ENCODE assay signal across 20 cellular contexts in genomic region chr1:15900662-15901279, GRCh38. TPM values are rescaled to one million over a fixed set of nuclear protein-coding genes. Genes with fewer than 3 reads are reported as not detected.
DNase-seq lines count a peak whose midpoint lies in the region; ATAC-seq, FAIRE-seq and TF ChIP-seq lines count a peak whose summit lies in the region.
"Had no signal": no experiment of that assay in that cellular context is flagged by ENCODE, and none has a peak within 500 bp of the region (broad histone marks: within the 10 kb centered on the region; RNA-seq: fewer than 3 reads in every experiment).

No MANE protein-coding gene starts in this region.

- ATAC-seq in activated T-cell treated with anti-CD3 and anti-CD28 coated beads, Interleukin-2, amount 50 U/mL, for 4 hours = no peak
- ATAC-seq in K562 (no peak), lung (ENCODE audit: insufficient read depth, low FRiP score) (no peak), thoracic aorta (ENCODE audit: insufficient number of reproducible peaks, low FRiP score, low read depth) (no peak), GM19328 (IDR thresholded peaks at IDR 0.05; ENCODE audit: unreplicated experiment) (no peak)

- H3K27me3 ChIP-seq in K562 (ENCODE audit: control insufficient read depth in 2 of 2, insufficient read depth in 2 of 2, low read length in 2 of 2) (no peaks in the 10 kb centered on the region), lung (ENCODE audit: control insufficient read depth, insufficient read depth) (no peaks in the 10 kb centered on the region), thoracic aorta (replicated peaks; ENCODE audit: insufficient read depth) (no peaks in the 10 kb centered on the region)
- H3K27me3 ChIP-seq: suprapubic skin had no signal

- no peaks in the 10 kb centered on the region for H3K9me3 Mint-ChIP-seq in activated T-cell treated with anti-CD3 and anti-CD28 coated beads, Interleukin-2, amount 50 U/mL, for 24 hours
- H3K9me3 Mint-ChIP-seq in activated T-cell treated with anti-CD3 and anti-CD28 coated beads, Interleukin-2, amount 50 U/mL, for 4 hours = no peaks in the 10 kb centered on the region
- H3K9me3 Mint-ChIP-seq: activated CD4-positive, alpha-beta memory T cell treated with anti-CD3 and anti-CD28 coated beads, Interleukin-2, amount 10 ng/mL, durations not matched to agents 7 days and 5 days; activated T-helper 1 cell treated with anti-CD3 and anti-CD28 coated beads, Interleukin-12 subunit alpha, Interleukin-12 subunit beta, Interleukin-2, Interleukin-4 antibody, amounts not matched to agents 30 ng/mL and 10 ng/mL and 1 ng/mL, durations not matched to agents 14 hours and 24 hours and 36 hours had no signal

- 75% methylated on average over 8 of the region's 8 CpGs for WGBS in K562 (ENCODE audit: insufficient coverage, low coverage, missing lambda C conversion rate)
- WGBS in lung, 2 donors = 62 to 86% methylated on average over 8 of the region's 8 CpGs

- no peaks in the 10 kb centered on the region for H3K27me3 Mint-ChIP-seq in activated T-cell treated with anti-CD3 and anti-CD28 coated beads, Interleukin-2, amount 50 U/mL, for 24 hours
- H3K27me3 Mint-ChIP-seq in activated T-cell treated with anti-CD3 and anti-CD28 coated beads, Interleukin-2, amount 50 U/mL, for 4 hours (ENCODE audit: low read depth) = no peaks in the 10 kb centered on the region
- H3K27me3 Mint-ChIP-seq: activated CD4-positive, alpha-beta memory T cell treated with anti-CD3 and anti-CD28 coated beads, Interleukin-2, amount 10 ng/mL, durations not matched to agents 7 days and 5 days had no signal

- peaks cover 39% of the 10 kb centered on the region for H3K36me3 ChIP-seq in K562 (ENCODE audit: control insufficient read depth, insufficient read depth, low read length)
- peaks cover 0 to 4% of the 10 kb centered on the region in 2 donors for H3K36me3 ChIP-seq in lung (ENCODE audit: control insufficient read depth in 2 of 2, insufficient read depth in 2 of 2, low read length in 2 of 2)
- no peaks in the 10 kb centered on the region for H3K36me3 ChIP-seq in thoracic aorta

- no peak overlapping the region for H3K4me3 Mint-ChIP-seq in activated T-cell treated with anti-CD3 and anti-CD28 coated beads, Interleukin-2, amount 50 U/mL, for 24 hours
- no peak overlapping the region for H3K4me3 Mint-ChIP-seq in activated T-cell treated with anti-CD3 and anti-CD28 coated beads, Interleukin-2, amount 50 U/mL, for 4 hours
- H3K4me3 Mint-ChIP-seq: activated CD4-positive, alpha-beta memory T cell treated with anti-CD3 and anti-CD28 coated beads, Interleukin-2, amount 10 ng/mL, durations not matched to agents 7 days and 5 days; activated T-helper 1 cell treated with anti-CD3 and anti-CD28 coated beads, Interleukin-12 subunit alpha, Interleukin-12 subunit beta, Interleukin-2, Interleukin-4 antibody, amounts not matched to agents 30 ng/mL and 10 ng/mL and 1 ng/mL, durations not matched to agents 14 hours and 24 hours and 36 hours had no signal

- in situ Hi-C loops in K562 (cut with MboI) = no loop called here

- H3K4me1 ChIP-seq in K562 (replicated peaks in 1 of 2; ENCODE audit: control insufficient read depth in 2 of 2, insufficient read depth in 2 of 2, low read length in 2 of 2) = peaks cover 6 to 10% of the 10 kb centered on the region in 2 experiments
- peaks cover 2 to 19% of the 10 kb centered on the region in 2 donors for H3K4me1 ChIP-seq in lung (ENCODE audit: control insufficient read depth in 2 of 2, insufficient read depth in 2 of 2, low read length in 2 of 2)
- H3K4me1 ChIP-seq in thoracic aorta (ENCODE audit: control insufficient read depth in 1 of 2, low read depth in 2 of 2) = peaks cover 35 to 60% of the 10 kb centered on the region in 2 donors

- TF ChIP-seq EP300 in K562 (IDR thresholded peaks at IDR 0.05; ENCODE audit: low read length) = no peak

- no peaks in the 10 kb centered on the region for H3K9me3 ChIP-seq in K562 (replicated peaks; ENCODE audit: control insufficient read depth, insufficient read depth, low read depth, low read length)
- H3K9me3 ChIP-seq in lung (ENCODE audit: control insufficient read depth in 2 of 2, insufficient read depth in 1 of 2, low read length in 1 of 2) = no peaks in the 10 kb centered on the region
- no peaks in the 10 kb centered on the region for H3K9me3 ChIP-seq in thoracic aorta
- H3K9me3 ChIP-seq: suprapubic skin had no signal

- peaks cover 50% of the 10 kb centered on the region for H3K4me1 Mint-ChIP-seq in activated T-cell treated with anti-CD3 and anti-CD28 coated beads, Interleukin-2, amount 50 U/mL, for 24 hours (ENCODE audit: low read depth)
- H3K4me1 Mint-ChIP-seq in activated T-cell treated with anti-CD3 and anti-CD28 coated beads, Interleukin-2, amount 50 U/mL, for 4 hours (ENCODE audit: low read depth) = peaks cover 37% of the 10 kb centered on the region

- peaks cover 5% of the 10 kb centered on the region for H3K9me1 ChIP-seq in K562 (ENCODE audit: control insufficient read depth, insufficient read depth, low read length)

- no peak for FAIRE-seq in K562 (lab: Jason Lieb, UNC)
- FAIRE-seq: colon, GM18507 had no signal

- H2AFZ ChIP-seq in K562 (ENCODE audit: low read depth, low read length) = no peak overlapping the region

- peaks cover 100% of the 10 kb centered on the region for H3K79me2 ChIP-seq in K562 (ENCODE audit: control insufficient read depth, insufficient read depth, low read length)

- no TSS peak for BruUV-seq in K562 (replicated peaks; lab: Mats Ljungman, UMichigan)

- H3K27ac ChIP-seq in K562 (ENCODE audit: extremely low read depth, low read depth, low read length) = peak overlapping the region; percentile 16; the same call in 1 of the 3 replicates
- peak overlapping the region in 1 of 2 donors; percentile 24 for H3K27ac ChIP-seq in lung (ENCODE audit: low read depth in 1 of 2, low read length in 1 of 2)
- peak overlapping the region; percentile 43 to 65 for H3K27ac ChIP-seq in thoracic aorta
- H3K27ac ChIP-seq: epithelial cell of prostate, suprapubic skin had no signal

- H3K9ac ChIP-seq in K562 (ENCODE audit: insufficient read depth in 1 of 2, low read depth in 2 of 2, low read length in 2 of 2) = no peak overlapping the region

- POLR2A ChIA-PET in K562 (lab: Yijun Ruan, JAX) = interaction anchor here (0.6 to 0.9 kb wide), 3 partner anchors 52 to 60 kb away, joined by 3 to 4 read pairs (median 4); no protein-coding TSS in a partner anchor

- H3K4me3 ChIP-seq in K562 = no peak overlapping the region
- H3K4me3 ChIP-seq in lung = no peak overlapping the region
- H3K4me3 ChIP-seq in thoracic aorta = peak overlapping the region; percentile 18
- H3K4me3 ChIP-seq: suprapubic skin had no signal

- H3K27ac Mint-ChIP-seq in activated T-cell treated with anti-CD3 and anti-CD28 coated beads, Interleukin-2, amount 50 U/mL, for 24 hours = peak overlapping the region; percentile 62
- H3K27ac Mint-ChIP-seq: activated CD4-positive, alpha-beta memory T cell treated with anti-CD3 and anti-CD28 coated beads, Interleukin-2, amount 10 ng/mL, durations not matched to agents 7 days and 5 days; activated T-helper 1 cell treated with anti-CD3 and anti-CD28 coated beads, Interleukin-12 subunit alpha, Interleukin-12 subunit beta, Interleukin-2, Interleukin-4 antibody, amounts not matched to agents 30 ng/mL and 10 ng/mL and 1 ng/mL, durations not matched to agents 14 hours and 24 hours and 36 hours had no signal

- no peak overlapping the region for H3K4me2 ChIP-seq in K562 (ENCODE audit: insufficient read depth, low read length)

- CTCF ChIA-PET in K562 (lab: Yijun Ruan, JAX; ENCODE audit: low intra/inter-chr PET ratio) = no interaction called here

- TF ChIP-seq POLR2A in K562 (conservative IDR thresholded peaks at IDR 0.05) = no peak

- TF ChIP-seq RAD21 in K562 (CRISPR knock-in tag; conservative IDR thresholded peaks at IDR 0.05 in 1 of 2, IDR thresholded peaks at IDR 0.05 in 1 of 2) = no peak

- TF ChIP-seq CTCF in K562 (IDR thresholded peaks at IDR 0.05 in 2 of 3, conservative IDR thresholded peaks at IDR 0.05 in 1 of 3; ENCODE audit: insufficient read depth in 2 of 3, low read depth in 1 of 3, low read length in 3 of 3) (no peak), lung (IDR thresholded peaks at IDR 0.05; ENCODE audit: control extremely low read depth, extremely low read depth) (no peak), thoracic aorta (IDR thresholded peaks at IDR 0.05) (no peak)

- H3K36me3 Mint-ChIP-seq in activated T-cell treated with anti-CD3 and anti-CD28 coated beads, Interleukin-2, amount 50 U/mL, for 24 hours (ENCODE audit: low read depth) = peaks cover 47% of the 10 kb centered on the region
- peaks cover 18% of the 10 kb centered on the region for H3K36me3 Mint-ChIP-seq in activated T-cell treated with anti-CD3 and anti-CD28 coated beads, Interleukin-2, amount 50 U/mL, for 4 hours (ENCODE audit: insufficient read depth)

- H4K20me1 ChIP-seq in K562 (replicated peaks; ENCODE audit: control insufficient read depth, insufficient read depth, low read length) = peaks cover 8% of the 10 kb centered on the region

- intact Hi-C loops in K562 (cut with micrococcal nuclease) = no loop called here

- DNase-seq in activated T-cell treated with anti-CD3 and anti-CD28 coated beads, Interleukin-2, amount 50 U/mL, for 24 hours = no peak
- no peak for DNase-seq in activated T-cell treated with anti-CD3 and anti-CD28 coated beads, Interleukin-2, amount 50 U/mL, for 4 hours
- no peak for DNase-seq in K562 (ENCODE audit: extremely low read depth in 1 of 4, low spot score in 3 of 4)
- DNase-seq in lung (ENCODE audit: low spot score) = peak; percentile 58
- no peak for DNase-seq in thoracic aorta (ENCODE audit: low spot score)
- DNase-seq in C1 segment of cervical spinal cord (lab: John Stamatoyannopoulos, UW) = no peak
- DNase-seq in epidermal melanocyte (ENCODE audit: insufficient read length, low spot score) = no peak
- DNase-seq: 8988T; activated CD4-positive, alpha-beta memory T cell treated with anti-CD3 and anti-CD28 coated beads, Interleukin-2, amount 10 ng/mL, durations not matched to agents 7 days and 5 days; DMS79 treated with DMSO at 0.1 percent for 48 hours; midbrain; MV-4-11; RPMI8226; stimulated activated CD4-positive, alpha-beta T cell treated with anti-CD3 and anti-CD28 coated beads, Interleukin-4, amount 100 ng/mL, for 1 hour had no signal

RNA-seq across cellular contexts. Expression of gene SPEN, which starts 53.3 kb away (rescaled TPM):
- 10 to 100 TPM; 80.4 to 85.2 (median 82.1) TPM for total RNA-seq in activated T-cell treated with anti-CD3 and anti-CD28 coated beads, Interleukin-2, amount 50 U/mL, for 4 hours
- 154 and 372 TPM in 2 replicates for total RNA-seq in K562 (2011; cell fraction: chromatin; rRNA removed; ENCODE audit: low replicate concordance)
- total RNA-seq in K562 (2011; cell fraction: nucleolus; rRNA removed) = 64.2 and 82.1 TPM in 2 replicates
- total RNA-seq in K562 (2011; cell fraction: nucleoplasm; rRNA removed) = 125 and 165 TPM in 2 replicates
- total RNA-seq in K562 (2014; rRNA removed) (27.2 and 27.8 TPM in 2 replicates), K562 (2014; rRNA removed; fragmentation: Illumina TruSeq; extraction: Trizol) (29.9 and 36.1 TPM in 2 replicates), K562 (2015; rRNA removed; fragmentation: Illumina TruSeq; extraction: Trizol) (24.5 and 29.1 TPM in 2 replicates), K562 (2021) (72.1 and 80.2 TPM in 2 replicates), lung (10 to 100 TPM; 50.0 to 82.3 TPM), thoracic aorta (10 to 100 TPM; 52.3 to 96.9 TPM)
- polyA plus RNA-seq in K562 (2011; rRNA removed) (11.9 and 16.4 TPM in 2 replicates), K562 (2014; fragmentation: Illumina TruSeq; extraction: Trizol) (87.5 and 87.6 TPM in 2 replicates), K562 (2014; fragmentation: Nextera tagmentation; extraction: Ambion mirVana) (10 to 100 TPM in 1 of 2 experiments, 1 to 10 TPM in 1; 5.7 to 13.1 TPM), K562 (2014; rRNA removed) (31.9 and 34.6 TPM in 2 replicates), lung (10 to 100 TPM; 10.7 to 23.5 TPM)
- 9.5 and 13.0 TPM in 2 replicates for polyA plus RNA-seq in K562 (2011; cell fraction: cytosol; rRNA removed)
- polyA plus RNA-seq in K562 (2011; cell fraction: nucleus; rRNA removed) = 46.3 and 63.2 TPM in 2 replicates
- 54.0 and 72.6 TPM in 2 replicates for polyA plus RNA-seq in K562 (2012)
- 52.8 and 75.1 TPM in 2 replicates for polyA minus RNA-seq in K562 (2011; rRNA and poly(A)+ RNA removed)
- polyA minus RNA-seq in K562 (2011; cell fraction: cytosol; rRNA and poly(A)+ RNA removed) = 38.6 and 44.5 TPM in 2 replicates
- polyA minus RNA-seq in K562 (2011; cell fraction: nucleus; rRNA and poly(A)+ RNA removed) = 32.0 and 67.9 TPM in 2 replicates
